In the genomic region with DNA sequence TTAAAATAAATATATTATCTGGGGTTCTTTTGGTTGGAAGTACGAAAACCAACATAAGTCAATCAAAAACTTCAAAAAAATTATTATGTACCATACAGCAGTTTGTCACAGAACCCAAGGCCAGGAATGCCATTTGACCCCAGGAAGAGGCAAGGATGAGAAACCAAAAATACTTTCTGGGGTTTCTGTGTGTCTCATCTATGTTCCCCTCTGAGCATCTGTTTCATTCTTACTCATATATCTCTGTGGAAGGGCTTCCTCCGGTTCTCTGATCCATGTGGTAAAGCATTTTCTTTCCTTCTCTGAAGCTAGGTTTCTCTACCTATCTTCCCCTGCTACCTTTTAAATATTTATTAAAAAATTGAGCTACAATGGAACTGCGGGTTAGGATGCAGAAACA, we compare ENCODE assay signal across 16 cellular contexts. TPM values are rescaled to one million over a fixed set of nuclear protein-coding genes. Genes with fewer than 3 reads are reported as not detected.
A peak's percentile ranks its signal among the peaks of the same experiment; 100 is the strongest.
DNase-seq lines count a peak whose midpoint lies in the region; ATAC-seq lines count a peak whose summit lies in the region.
"Had no signal": no experiment of that assay in that cellular context is flagged by ENCODE, and none has a peak within 500 bp of the region (broad histone marks: within the 10 kb centered on the region; RNA-seq: fewer than 3 reads in every experiment).

No MANE protein-coding gene starts in this region.

- peak; percentile 17 for DNase-seq in GM19238 (ENCODE audit: insufficient read length, low spot score)
- DNase-seq in MV-4-11 (lab: John Stamatoyannopoulos, UW), result peak; percentile 13
- no peak for DNase-seq in stimulated activated naive B cell treated with anti-CD40 and anti-IgM and Interleukin-4, amounts not matched to agents 10 μg/mL and 1 μg/mL and 100 μg/mL, for 72 hours
- no peak for DNase-seq in occipital lobe (lab: John Stamatoyannopoulos, UW)
- no peak for DNase-seq in mesenteric fat pad (ENCODE audit: low spot score)
- no peak for DNase-seq in NCI-H446 treated with DMSO at 0.1 percent for 48 hours (lab: John Stamatoyannopoulos, UW)
- DNase-seq: C1 segment of cervical spinal cord, KG1, MM.1S, NCI-H1105 treated with DMSO at 0.1 percent for 48 hours, NCI-H187, NCI-H774, SHP77 treated with DMSO at 0.1 percent for 48 hours, T-helper 17 cell had no signal

- no peak overlapping the region for H3K27ac Mint-ChIP-seq in stimulated activated naive B cell treated with anti-CD40 and anti-IgM and Interleukin-4, amounts not matched to agents 10 μg/mL and 1 μg/mL and 100 μg/mL, for 72 hours
- H3K27ac Mint-ChIP-seq: T-helper 17 cell had no signal

- H3K9me3 Mint-ChIP-seq in stimulated activated naive B cell treated with anti-CD40 and anti-IgM and Interleukin-4, amounts not matched to agents 10 μg/mL and 1 μg/mL and 100 μg/mL, for 72 hours, result no peaks in the 10 kb centered on the region

- no peaks in the 10 kb centered on the region for H3K27me3 Mint-ChIP-seq in stimulated activated naive B cell treated with anti-CD40 and anti-IgM and Interleukin-4, amounts not matched to agents 10 μg/mL and 1 μg/mL and 100 μg/mL, for 72 hours

- ATAC-seq in GM21447 (IDR thresholded peaks at IDR 0.05; ENCODE audit: unreplicated experiment), result peak; percentile 44
- peak; percentile 77 to 81 for ATAC-seq in stimulated activated naive B cell treated with anti-CD40 and anti-IgM and Interleukin-4, amounts not matched to agents 10 μg/mL and 1 μg/mL and 100 μg/mL, for 72 hours (replicated peaks)
- ATAC-seq in HG03521 (IDR thresholded peaks at IDR 0.05; ENCODE audit: unreplicated experiment), result no peak
- ATAC-seq: T-helper 17 cell had no signal

- peaks cover 26 to 53% of the 10 kb centered on the region in 2 donors for H3K4me1 Mint-ChIP-seq in stimulated activated naive B cell treated with anti-CD40 and anti-IgM and Interleukin-4, amounts not matched to agents 10 μg/mL and 1 μg/mL and 100 μg/mL, for 72 hours
- H3K4me1 Mint-ChIP-seq: T-helper 17 cell had no signal

- H3K36me3 Mint-ChIP-seq in stimulated activated naive B cell treated with anti-CD40 and anti-IgM and Interleukin-4, amounts not matched to agents 10 μg/mL and 1 μg/mL and 100 μg/mL, for 72 hours, result no peaks in the 10 kb centered on the region

- no peak overlapping the region for H3K4me3 Mint-ChIP-seq in stimulated activated naive B cell treated with anti-CD40 and anti-IgM and Interleukin-4, amounts not matched to agents 10 μg/mL and 1 μg/mL and 100 μg/mL, for 72 hours
- H3K4me3 Mint-ChIP-seq: T-helper 17 cell had no signal

RNA-seq across cellular contexts. Expression of a gene that starts 9.8 kb away (rescaled TPM):
- total RNA-seq in occipital lobe (0.16 TPM), mesenteric fat pad (0.32 TPM)

RNA-seq across cellular contexts. Expression of a gene that starts 11.9 kb away (rescaled TPM):
- 1.2 TPM for total RNA-seq in occipital lobe
- total RNA-seq in mesenteric fat pad, result not detected
- total RNA-seq: T-helper 17 cell had no signal

RNA-seq across cellular contexts. Expression of a gene that starts 52.8 kb away (rescaled TPM):
- total RNA-seq in occipital lobe (not detected), mesenteric fat pad (not detected)

Comparison
In these comparisons a context has a peak if more than half of its experiments do, and no peak if none do; other contexts are left out.
1. DNase-seq: peak in GM19238 (single experiment) and MV-4-11 (single experiment); none in stimulated activated naive B cell treated with anti-CD40 and anti-IgM and Interleukin-4, amounts not matched to agents 10 μg/mL and 1 μg/mL and 100 μg/mL, for 72 hours (single experiment), occipital lobe (single experiment), mesenteric fat pad (single experiment) and NCI-H446 treated with DMSO at 0.1 percent for 48 hours (single experiment).